Comparison of ENCODE assay signal across 26 cellular contexts in genomic region chr12:103712191-103712590, GRCh38.
"Had no signal": no experiment of that assay in that cellular context is flagged by ENCODE, and none has a peak within 500 bp of the region (broad histone marks: within the 10 kb centered on the region; RNA-seq: fewer than 3 reads in every experiment).

No MANE protein-coding gene starts in this region.

- H3K36me3 ChIP-seq: breast epithelium, heart left ventricle, left lung, lower lobe of right lung, neural progenitor cell, right atrium auricular region, thoracic aorta had no signal

- H3K4me3 ChIP-seq: breast epithelium, heart left ventricle, left lung, lower lobe of right lung, neural progenitor cell, right atrium auricular region, spleen, thoracic aorta had no signal

- H3K4me2 ChIP-seq: neural progenitor cell had no signal

- H2AFZ ChIP-seq: neural progenitor cell had no signal

- ATAC-seq: left lung; lower lobe of right lung; naive thymus-derived CD8-positive, alpha-beta T cell; T-helper 17 cell had no signal

- DNase-seq: activated CD4-positive, alpha-beta memory T cell treated with anti-CD3 and anti-CD28 coated beads for 36 hours; activated CD4-positive, alpha-beta T cell treated with anti-CD3 and anti-CD28 coated beads, Interleukin-2, amount 10 ng/mL, durations not matched to agents 24 days and 14 days; activated CD4-positive, CD25-positive, alpha-beta regulatory T cell treated with anti-CD3 and anti-CD28 coated beads, Interleukin-2, amount 50 U/mL, for 72 hours; activated CD8-positive, alpha-beta memory T cell treated with anti-CD3 and anti-CD28 coated beads, Interleukin-2, amount 50 U/mL, for 4 hours; activated gamma-delta T cell; activated naive CD4-positive, alpha-beta T cell treated with anti-CD3 and anti-CD28 coated beads, Interleukin-2, amount 10 ng/mL, durations not matched to agents 7 days and 5 days; activated T-cell treated with anti-CD3 and anti-CD28 coated beads, Interleukin-2, amount 50 U/mL, for 1 hour; amniotic stem cell; central memory CD4-positive, alpha-beta T cell; foreskin fibroblast; heart left ventricle; kidney glomerular epithelial cell; left lung; lower lobe of right lung; mesendoderm; naive thymus-derived CD8-positive, alpha-beta T cell; occipital lobe; spleen; stimulated activated CD4-positive, alpha-beta T cell treated with anti-CD3 and anti-CD28 coated beads, Interleukin-4, amount 100 ng/mL, for 1 hour; T-helper 17 cell; T1000; trophoblast cell had no signal

- H3K27ac ChIP-seq: breast epithelium, heart left ventricle, left lung, lower lobe of right lung, neural progenitor cell, right atrium auricular region, thoracic aorta had no signal

- H3K27me3 ChIP-seq: breast epithelium, heart left ventricle, neural progenitor cell, right atrium auricular region, spleen had no signal

- H3K9me3 ChIP-seq: breast epithelium, heart left ventricle, left lung, lower lobe of right lung, right atrium auricular region, spleen, thoracic aorta had no signal

- H3K4me1 ChIP-seq: breast epithelium, left lung, lower lobe of right lung, neural progenitor cell, spleen had no signal

- H3K9ac ChIP-seq: neural progenitor cell had no signal
